Comparison of ENCODE assay signal across 8 cellular contexts in genomic region chr7:23482686-23483085, GRCh38.
"Had no signal": no experiment of that assay in that cellular context is flagged by ENCODE, and none has a peak within 500 bp of the region (broad histone marks: within the 10 kb centered on the region; RNA-seq: fewer than 3 reads in every experiment).

No MANE protein-coding gene starts in this region.

- H3K9ac ChIP-seq: GM23248 had no signal

- H3K36me3 ChIP-seq: HAP-1 had no signal

- H3K9me3 ChIP-seq: HAP-1 had no signal

- DNase-seq: GM23248, GOT3, H7, HFFc6, KG1 had no signal

- ATAC-seq: HCT116 had no signal

- H3K27ac ChIP-seq: GM23248, HL-60 had no signal

- H2AFZ ChIP-seq: GM23248 had no signal

- H3K4me3 ChIP-seq: GM23248, HAP-1 had no signal
